In genomic region chr20:16662462-16662861, GRCh38 we compare ENCODE assay signal across 22 cellular contexts.
DNase-seq lines count a peak whose midpoint lies in the region; ATAC-seq and TF ChIP-seq lines count a peak whose summit lies in the region.
"Had no signal": no experiment of that assay in that cellular context is flagged by ENCODE, and none has a peak within 500 bp of the region (broad histone marks: within the 10 kb centered on the region; RNA-seq: fewer than 3 reads in every experiment).

No MANE protein-coding gene starts in this region.

- H3K27ac Mint-ChIP-seq in brain: peak overlapping the region in 3 of 5 experiments; percentile 57 to 84 (median 82)
- no peak overlapping the region for H3K27ac Mint-ChIP-seq in activated CD4-positive, alpha-beta T cell treated with anti-CD3 and anti-CD28 coated beads, Interleukin-2, amount 10 ng/mL, durations not matched to agents 24 days and 14 days
- H3K27ac Mint-ChIP-seq: CD4-positive, CD25-positive, alpha-beta regulatory T cell; IgD-negative memory B cell had no signal

- H3K27me3 Mint-ChIP-seq in brain: peaks cover 13% of the 10 kb centered on the region
- H3K27me3 Mint-ChIP-seq in activated CD4-positive, alpha-beta T cell treated with anti-CD3 and anti-CD28 coated beads, Interleukin-2, amount 10 ng/mL, durations not matched to agents 24 days and 14 days: peaks cover 4% of the 10 kb centered on the region
- H3K27me3 Mint-ChIP-seq: IgD-negative memory B cell had no signal

- no peak overlapping the region for H3K4me3 Mint-ChIP-seq in brain
- no peak overlapping the region for H3K4me3 Mint-ChIP-seq in activated CD4-positive, alpha-beta T cell treated with anti-CD3 and anti-CD28 coated beads, Interleukin-2, amount 10 ng/mL, durations not matched to agents 24 days and 14 days
- H3K4me3 Mint-ChIP-seq: CD4-positive, CD25-positive, alpha-beta regulatory T cell had no signal

- intact Hi-C loops in psoas muscle (cut with DNase I): no loop called here
- intact Hi-C loops in activated CD4-positive, alpha-beta T cell treated with anti-CD3 and anti-CD28 coated beads, Interleukin-2, amount 10 ng/mL, durations not matched to agents 24 days and 14 days (cut with micrococcal nuclease): no loop called here

- peak; percentile 67 to 82 (median 68) for ATAC-seq in psoas muscle
- ATAC-seq: GM12878, PC-3 had no signal

- TF ChIP-seq CTCF in brain (conservative IDR thresholded peaks at IDR 0.05): no peak
- TF ChIP-seq CTCF in psoas muscle (IDR thresholded peaks at IDR 0.05): no peak

- no peaks in the 10 kb centered on the region for H3K4me1 ChIP-seq in psoas muscle

- H3K9me3 Mint-ChIP-seq in brain: peaks cover 0 to 23% (median 5%) of the 10 kb centered on the region in 5 experiments
- H3K9me3 Mint-ChIP-seq in activated CD4-positive, alpha-beta T cell treated with anti-CD3 and anti-CD28 coated beads, Interleukin-2, amount 10 ng/mL, durations not matched to agents 24 days and 14 days: no peaks in the 10 kb centered on the region

- H3K4me1 Mint-ChIP-seq in brain: peaks cover 33% of the 10 kb centered on the region
- no peaks in the 10 kb centered on the region for H3K4me1 Mint-ChIP-seq in activated CD4-positive, alpha-beta T cell treated with anti-CD3 and anti-CD28 coated beads, Interleukin-2, amount 10 ng/mL, durations not matched to agents 24 days and 14 days
- H3K4me1 Mint-ChIP-seq: CD4-positive, CD25-positive, alpha-beta regulatory T cell; IgD-negative memory B cell had no signal

- DNase-seq in DMS 273 treated with DMSO at 0.1 percent for 48 hours (lab: John Stamatoyannopoulos, UW) (peak; percentile 60), NCI-H524 (lab: John Stamatoyannopoulos, UW) (peak; percentile 64 to 96), psoas muscle (no peak), NCI-H1048 (lab: John Stamatoyannopoulos, UW) (no peak), GOT3 (lab: John Stamatoyannopoulos, UW) (no peak), GM19238 (ENCODE audit: insufficient read length, low spot score) (no peak)
- DNase-seq in activated CD4-positive, alpha-beta T cell treated with anti-CD3 and anti-CD28 coated beads, Interleukin-2, amount 10 ng/mL, durations not matched to agents 24 days and 14 days: no peak
- DNase-seq: CD4-positive, CD25-positive, alpha-beta regulatory T cell; DMS79; EL; GDM1; MV-4-11; NCI-H1105 treated with DMSO at 0.1 percent for 48 hours; NCI-H2081; NK-92 treated with Interleukin-12 subunit alpha and Interleukin-12 subunit beta, amount 100 ng/mL, for 24 hours; PC-3; T-helper 2 cell had no signal

- 8 to 19% (median 15%) methylated on average over 2 of the region's 2 CpGs for WGBS in psoas muscle, 3 donors

- peaks cover under 1% of the 10 kb centered on the region for H3K9me3 ChIP-seq in psoas muscle

- no peak overlapping the region for H3K4me3 ChIP-seq in psoas muscle
- H3K4me3 ChIP-seq: BLaER1, GM12878 had no signal

- H3K27ac ChIP-seq in psoas muscle: peak overlapping the region; percentile 68
- H3K27ac ChIP-seq: BLaER1, HL-60 had no signal

- H3K36me3 Mint-ChIP-seq in brain: no peaks in the 10 kb centered on the region
- no peaks in the 10 kb centered on the region for H3K36me3 Mint-ChIP-seq in activated CD4-positive, alpha-beta T cell treated with anti-CD3 and anti-CD28 coated beads, Interleukin-2, amount 10 ng/mL, durations not matched to agents 24 days and 14 days (ENCODE audit: low read depth)
- H3K36me3 Mint-ChIP-seq: CD4-positive, CD25-positive, alpha-beta regulatory T cell had no signal

- no peaks in the 10 kb centered on the region for H3K27me3 ChIP-seq in psoas muscle (ENCODE audit: insufficient read depth in 3 of 3, low read length in 2 of 3)
- H3K27me3 ChIP-seq: BLaER1 had no signal

- H3K36me3 ChIP-seq in psoas muscle (ENCODE audit: insufficient read depth in 1 of 2, low read depth in 1 of 2): no peaks in the 10 kb centered on the region
- H3K36me3 ChIP-seq: BLaER1 had no signal

Comparison
In these comparisons a context has a peak if more than half of its experiments do, and no peak if none do; other contexts are left out.
1. DNase-seq: peak in DMS 273 treated with DMSO at 0.1 percent for 48 hours (single experiment) and NCI-H524 (2 of 2); none in psoas muscle (0 of 2), activated CD4-positive, alpha-beta T cell treated with anti-CD3 and anti-CD28 coated beads, Interleukin-2, amount 10 ng/mL, durations not matched to agents 24 days and 14 days (single experiment), NCI-H1048 (single experiment), GOT3 (single experiment) and GM19238 (single experiment).